23 cellular contexts compared by ENCODE assay signal in genomic region chr9:14103115-14103514, GRCh38.
DNase-seq lines count a peak whose midpoint lies in the region; ATAC-seq, FAIRE-seq and TF ChIP-seq lines count a peak whose summit lies in the region.
"Had no signal": no experiment of that assay in that cellular context is flagged by ENCODE, and none has a peak within 500 bp of the region (broad histone marks: within the 10 kb centered on the region; RNA-seq: fewer than 3 reads in every experiment).

No MANE protein-coding gene starts in this region.

- peaks cover 14% of the 10 kb centered on the region for H3K4me1 ChIP-seq in cardiac muscle cell (ENCODE audit: low read depth)
- no peaks in the 10 kb centered on the region for H3K4me1 ChIP-seq in keratinocyte (ENCODE audit: control insufficient read depth, extremely low read depth, insufficient read depth, low read length)
- H3K4me1 ChIP-seq in tibial artery: peaks cover 0 to 40% (median 12%) of the 10 kb centered on the region in 4 donors

- H3K36me3 ChIP-seq in cardiac muscle cell: no peaks in the 10 kb centered on the region
- H3K36me3 ChIP-seq in keratinocyte (ENCODE audit: control insufficient read depth in 2 of 2, extremely low read depth in 1 of 2, insufficient read depth in 2 of 2, low read length in 2 of 2): peaks cover 0 to 4% of the 10 kb centered on the region in 2 experiments
- H3K36me3 ChIP-seq in tibial artery: no peaks in the 10 kb centered on the region
- H3K36me3 ChIP-seq: adrenal gland, suprapubic skin had no signal

- no peaks in the 10 kb centered on the region for H3K9me1 ChIP-seq in keratinocyte (ENCODE audit: control insufficient read depth, extremely low read depth, insufficient read depth, low read length)

- TF ChIP-seq CTCF in cardiac muscle cell (IDR thresholded peaks at IDR 0.05; ENCODE audit: low read depth, low read length) (no peak), choroid plexus epithelial cell (conservative IDR thresholded peaks at IDR 0.05; ENCODE audit: low read depth, low read length) (no peak), keratinocyte (optimal IDR thresholded peaks at IDR 0.05 in 1 of 3, IDR thresholded peaks at IDR 0.05 in 1 of 3, conservative IDR thresholded peaks at IDR 0.05 in 1 of 3; ENCODE audit: extremely low read depth in 1 of 3, insufficient read depth in 2 of 3, low read length in 3 of 3) (no peak), tibial artery (IDR thresholded peaks at IDR 0.05) (no peak)

- no peaks in the 10 kb centered on the region for H3K27me3 ChIP-seq in cardiac muscle cell
- H3K27me3 ChIP-seq in keratinocyte (ENCODE audit: control insufficient read depth, extremely low read depth, insufficient read depth, low read length): no peaks in the 10 kb centered on the region
- no peaks in the 10 kb centered on the region for H3K27me3 ChIP-seq in tibial artery
- H3K27me3 ChIP-seq: adrenal gland, suprapubic skin had no signal

- peak overlapping the region; percentile 19 for H3K4me2 ChIP-seq in keratinocyte (ENCODE audit: control insufficient read depth, extremely low read depth, insufficient read depth, low read depth, low read length)

- intact Hi-C loops in cardiac septum (cut with DNase I) (loop anchor here (5.0 to 10.0 kb wide), 5 partner anchors 39 to 418 kb away; no protein-coding TSS in a partner anchor), tibial artery (cut with DNase I; ENCODE audit: low total_unique reads) (no loop called here)

- no peak for ATAC-seq in GM21737 (IDR thresholded peaks at IDR 0.05; ENCODE audit: unreplicated experiment)
- ATAC-seq: activated CD8-positive, alpha-beta memory T cell treated with anti-CD3 and anti-CD28 coated beads, Interleukin-2, amount 10 ng/mL, durations not matched to agents 7 days and 5 days; effector memory CD8-positive, alpha-beta T cell; GM12878; naive thymus-derived CD8-positive, alpha-beta T cell had no signal

- DNase-seq in cardiac muscle cell (ENCODE audit: low read depth in 1 of 2, low spot score in 1 of 2) (no peak), cardiac septum (ENCODE audit: low spot score) (no peak), choroid plexus epithelial cell (ENCODE audit: low read depth) (peak; percentile 49), keratinocyte (ENCODE audit: low read depth, low spot score) (no peak), tibial artery (no peak), globus pallidus (ENCODE audit: low spot score) (no peak)
- no peak for DNase-seq in effector CD8-positive, alpha-beta T cell (lab: John Stamatoyannopoulos, UW)
- DNase-seq: activated CD4-positive, alpha-beta T cell treated with anti-CD3 and anti-CD28 coated beads for 1 hour; activated CD8-positive, alpha-beta memory T cell treated with anti-CD3 and anti-CD28 coated beads, Interleukin-2, amount 10 ng/mL, durations not matched to agents 7 days and 5 days; activated effector memory CD4-positive, alpha-beta T cell treated with Interleukin-2 at 50 U/mL for 16 hours; adrenal gland; effector memory CD8-positive, alpha-beta T cell; GDM1; naive thymus-derived CD8-positive, alpha-beta T cell; NCI-H1417 treated with DMSO at 0.1 percent for 48 hours; NCI-H82; stimulated activated CD4-positive, alpha-beta T cell treated with anti-CD3 and anti-CD28 coated beads, Interleukin-4, amount 100 ng/mL, for 24 hours; T1000 had no signal

- no peaks in the 10 kb centered on the region for H4K20me1 ChIP-seq in keratinocyte (ENCODE audit: control insufficient read depth, extremely low read depth, insufficient read depth, low read length)

- H3K27ac ChIP-seq in cardiac muscle cell (peak overlapping the region; percentile 40), keratinocyte (ENCODE audit: control insufficient read depth, insufficient read depth, low read length) (no peak overlapping the region), tibial artery (peak overlapping the region; percentile 23 to 33)
- H3K27ac ChIP-seq: adrenal gland, C4-2B, suprapubic skin had no signal

- no peaks in the 10 kb centered on the region for H3K9me3 ChIP-seq in cardiac muscle cell (ENCODE audit: low read depth)
- no peaks in the 10 kb centered on the region for H3K9me3 ChIP-seq in keratinocyte (ENCODE audit: control insufficient read depth, low read depth, low read length)
- H3K9me3 ChIP-seq in tibial artery: no peaks in the 10 kb centered on the region
- H3K9me3 ChIP-seq: adrenal gland, suprapubic skin had no signal

- dilution Hi-C loops in keratinocyte (cut with MboI; ENCODE audit: extremely low pct_ligation_motif_present, low sequenced_read_pairs): no loop called here

- no peak overlapping the region for H3K4me3 ChIP-seq in cardiac muscle cell
- no peak overlapping the region for H3K4me3 ChIP-seq in choroid plexus epithelial cell (ENCODE audit: low read depth, low read length)
- H3K4me3 ChIP-seq in keratinocyte (ENCODE audit: control insufficient read depth in 2 of 3, extremely low read depth in 1 of 3, insufficient read depth in 2 of 3, low read depth in 1 of 3, low read length in 3 of 3): no peak overlapping the region
- peak overlapping the region; percentile 11 to 29 for H3K4me3 ChIP-seq in tibial artery
- H3K4me3 ChIP-seq: GM12878, skin epidermis, suprapubic skin had no signal

- H2AFZ ChIP-seq in keratinocyte (ENCODE audit: control insufficient read depth, low read length): no peak overlapping the region

- no peaks in the 10 kb centered on the region for H3K79me2 ChIP-seq in keratinocyte (ENCODE audit: control insufficient read depth, insufficient read depth, low read length)

- H3K9ac ChIP-seq in keratinocyte (ENCODE audit: control insufficient read depth, extremely low read depth, insufficient read depth, low read length): no peak overlapping the region

- no peak for FAIRE-seq in keratinocyte (lab: Jason Lieb, UNC)
- FAIRE-seq: GM12878 had no signal

Comparison
In these comparisons a context has a peak if more than half of its experiments do, and no peak if none do; other contexts are left out.
1. H3K4me3 ChIP-seq: peak in tibial artery (2 of 2); none in cardiac muscle cell (single experiment), choroid plexus epithelial cell (single experiment) and keratinocyte (0 of 3).